Comparison of ENCODE assay signal across 16 cellular contexts in genomic region chr11:34570584-34570983, GRCh38. TPM values are rescaled to one million over a fixed set of nuclear protein-coding genes. Genes with fewer than 3 reads are reported as not detected.
A peak's percentile ranks its signal among the peaks of the same experiment; 100 is the strongest.
DNase-seq lines count a peak whose midpoint lies in the region; ATAC-seq, FAIRE-seq and TF ChIP-seq lines count a peak whose summit lies in the region.
"Had no signal": no experiment of that assay in that cellular context is flagged by ENCODE, and none has a peak within 500 bp of the region (broad histone marks: within the 10 kb centered on the region; RNA-seq: fewer than 3 reads in every experiment).

No MANE protein-coding gene starts in this region.

- H3K4me2 ChIP-seq in keratinocyte (ENCODE audit: control insufficient read depth, extremely low read depth, insufficient read depth, low read depth, low read length): peak overlapping the region; percentile 76

- peaks cover 12% of the 10 kb centered on the region for H3K27me3 ChIP-seq in keratinocyte (ENCODE audit: control insufficient read depth, extremely low read depth, insufficient read depth, low read length)
- H3K27me3 ChIP-seq in CD8-positive, alpha-beta T cell (ENCODE audit: insufficient read depth, low read length): no peaks in the 10 kb centered on the region
- H3K27me3 ChIP-seq: dorsolateral prefrontal cortex had no signal

- no peak overlapping the region for H3K4me3 ChIP-seq in keratinocyte (ENCODE audit: control insufficient read depth in 2 of 3, extremely low read depth in 1 of 3, insufficient read depth in 2 of 3, low read depth in 1 of 3, low read length in 3 of 3)
- no peak overlapping the region for H3K4me3 ChIP-seq in CD8-positive, alpha-beta T cell (ENCODE audit: low read depth, low read length)
- H3K4me3 ChIP-seq: dorsolateral prefrontal cortex, heart left ventricle, sigmoid colon had no signal

- H3K4me1 Mint-ChIP-seq in CD8-positive, alpha-beta T cell (ENCODE audit: low read depth): no peaks in the 10 kb centered on the region
- H3K4me1 Mint-ChIP-seq in progenitor cell of endocrine pancreas (ENCODE audit: low read depth): no peaks in the 10 kb centered on the region
- H3K4me1 Mint-ChIP-seq: CD4-positive, alpha-beta memory T cell had no signal

- peak overlapping the region; percentile 4 for H3K27ac ChIP-seq in keratinocyte (ENCODE audit: control insufficient read depth, insufficient read depth, low read length)
- no peak overlapping the region for H3K27ac ChIP-seq in CD8-positive, alpha-beta T cell (ENCODE audit: low read depth, low read length)
- H3K27ac ChIP-seq: dorsolateral prefrontal cortex, heart left ventricle, sigmoid colon, WERI-Rb-1 had no signal

- dilution Hi-C loops in keratinocyte (cut with MboI; ENCODE audit: extremely low pct_ligation_motif_present, low sequenced_read_pairs): no loop called here

- peaks cover 13% of the 10 kb centered on the region for H3K4me1 ChIP-seq in keratinocyte (ENCODE audit: control insufficient read depth, extremely low read depth, insufficient read depth, low read length)
- no peaks in the 10 kb centered on the region for H3K4me1 ChIP-seq in CD8-positive, alpha-beta T cell (ENCODE audit: insufficient read depth, low read length)
- H3K4me1 ChIP-seq: heart left ventricle, sigmoid colon had no signal

- no peak for ATAC-seq in CD8-positive, alpha-beta T cell
- ATAC-seq: heart left ventricle had no signal

- no peaks in the 10 kb centered on the region for H3K9me3 Mint-ChIP-seq in CD8-positive, alpha-beta T cell
- H3K9me3 Mint-ChIP-seq in progenitor cell of endocrine pancreas (ENCODE audit: low read depth): no peaks in the 10 kb centered on the region
- H3K9me3 Mint-ChIP-seq: CD4-positive, alpha-beta memory T cell; stimulated activated naive B cell treated with anti-CD40 and anti-IgM and Interleukin-4, amounts not matched to agents 10 μg/mL and 1 μg/mL and 100 μg/mL, for 72 hours had no signal

- POLR2A ChIA-PET in CD8-positive, alpha-beta T cell (lab: Charles Lee): no interaction called here

- no peak for TF ChIP-seq CTCF in keratinocyte (optimal IDR thresholded peaks at IDR 0.05 in 1 of 3, IDR thresholded peaks at IDR 0.05 in 1 of 3, conservative IDR thresholded peaks at IDR 0.05 in 1 of 3; ENCODE audit: extremely low read depth in 1 of 3, insufficient read depth in 2 of 3, low read length in 3 of 3)
- TF ChIP-seq CTCF in CD8-positive, alpha-beta T cell (IDR thresholded peaks at IDR 0.05): no peak
- no peak for TF ChIP-seq CTCF in progenitor cell of endocrine pancreas (IDR thresholded peaks at IDR 0.05; ENCODE audit: unreplicated experiment)

- H2AFZ ChIP-seq in keratinocyte (ENCODE audit: control insufficient read depth, low read length): peak overlapping the region; percentile 44

- peak overlapping the region; percentile 26 for H3K9ac ChIP-seq in keratinocyte (ENCODE audit: control insufficient read depth, extremely low read depth, insufficient read depth, low read length)

- H3K79me2 ChIP-seq in keratinocyte (ENCODE audit: control insufficient read depth, insufficient read depth, low read length): no peaks in the 10 kb centered on the region

- H3K9me3 ChIP-seq in keratinocyte (ENCODE audit: control insufficient read depth, low read depth, low read length): no peaks in the 10 kb centered on the region
- no peaks in the 10 kb centered on the region for H3K9me3 ChIP-seq in CD8-positive, alpha-beta T cell (ENCODE audit: low read length)
- H3K9me3 ChIP-seq: heart left ventricle, sigmoid colon had no signal

- no peak overlapping the region for H3K4me3 Mint-ChIP-seq in CD8-positive, alpha-beta T cell
- H3K4me3 Mint-ChIP-seq in progenitor cell of endocrine pancreas (ENCODE audit: low read depth): no peak overlapping the region
- H3K4me3 Mint-ChIP-seq: CD4-positive, alpha-beta memory T cell; stimulated activated naive B cell treated with anti-CD40 and anti-IgM and Interleukin-4, amounts not matched to agents 10 μg/mL and 1 μg/mL and 100 μg/mL, for 72 hours had no signal

- peaks cover 36% of the 10 kb centered on the region for H3K27me3 Mint-ChIP-seq in CD8-positive, alpha-beta T cell (ENCODE audit: low read depth)
- peaks cover 3% of the 10 kb centered on the region for H3K27me3 Mint-ChIP-seq in progenitor cell of endocrine pancreas

- H4K20me1 ChIP-seq in keratinocyte (ENCODE audit: control insufficient read depth, extremely low read depth, insufficient read depth, low read length): no peaks in the 10 kb centered on the region

- H3K36me3 ChIP-seq in keratinocyte (ENCODE audit: control insufficient read depth in 2 of 2, extremely low read depth in 1 of 2, insufficient read depth in 2 of 2, low read length in 2 of 2): no peaks in the 10 kb centered on the region
- no peaks in the 10 kb centered on the region for H3K36me3 ChIP-seq in CD8-positive, alpha-beta T cell (ENCODE audit: insufficient read depth, low read length)
- H3K36me3 ChIP-seq: heart left ventricle, sigmoid colon, WERI-Rb-1 had no signal

- DNase-seq in DMS79 treated with DMSO at 0.1 percent for 48 hours (lab: John Stamatoyannopoulos, UW) (peak; percentile 37), HT1080 (ENCODE audit: low read depth) (peak; percentile 89), T1000 (lab: John Stamatoyannopoulos, UW) (peak; percentile 79), keratinocyte (ENCODE audit: low read depth, low spot score) (no peak), NOMO-1 treated with dmso at 0.1 percent for 144 hours (lab: John Stamatoyannopoulos, UW; ENCODE audit: unreplicated experiment) (no peak), progenitor cell of endocrine pancreas (ENCODE audit: low spot score, unreplicated experiment) (no peak), middle frontal gyrus (ENCODE audit: extremely low spot score, low spot score) (no peak)
- no peak for DNase-seq in CD8-positive, alpha-beta T cell
- DNase-seq: activated naive CD4-positive, alpha-beta T cell; CD4-positive, alpha-beta memory T cell; dorsolateral prefrontal cortex; heart left ventricle; sigmoid colon; stimulated activated naive B cell treated with anti-CD40 and anti-IgM and Interleukin-4, amounts not matched to agents 10 μg/mL and 1 μg/mL and 100 μg/mL, for 72 hours; WERI-Rb-1 had no signal

- H3K27ac Mint-ChIP-seq in CD8-positive, alpha-beta T cell: no peak overlapping the region
- H3K27ac Mint-ChIP-seq in progenitor cell of endocrine pancreas: no peak overlapping the region
- H3K27ac Mint-ChIP-seq: CD4-positive, alpha-beta memory T cell; stimulated activated naive B cell treated with anti-CD40 and anti-IgM and Interleukin-4, amounts not matched to agents 10 μg/mL and 1 μg/mL and 100 μg/mL, for 72 hours had no signal

- CTCF ChIA-PET in CD8-positive, alpha-beta T cell (lab: Charles Lee): interaction anchor here (1.7 kb wide), 1 partner anchor 16 kb away, joined by 6 read pairs; no protein-coding TSS in a partner anchor

- FAIRE-seq in keratinocyte (lab: Jason Lieb, UNC): peak; percentile 92

- no peaks in the 10 kb centered on the region for H3K9me1 ChIP-seq in keratinocyte (ENCODE audit: control insufficient read depth, extremely low read depth, insufficient read depth, low read length)

- intact Hi-C loops in CD8-positive, alpha-beta T cell (cut with DNase I, micrococcal nuclease): no loop called here

- H3K36me3 Mint-ChIP-seq in CD8-positive, alpha-beta T cell: no peaks in the 10 kb centered on the region
- no peaks in the 10 kb centered on the region for H3K36me3 Mint-ChIP-seq in progenitor cell of endocrine pancreas (ENCODE audit: insufficient read depth)
- H3K36me3 Mint-ChIP-seq: CD4-positive, alpha-beta memory T cell; stimulated activated naive B cell treated with anti-CD40 and anti-IgM and Interleukin-4, amounts not matched to agents 10 μg/mL and 1 μg/mL and 100 μg/mL, for 72 hours had no signal

RNA-seq across cellular contexts. Expression of gene EHF, which starts 50.3 kb away (rescaled TPM):
- 0.27 TPM in 1 of 2 replicates, not detected in the other for total RNA-seq in HT1080 (2014; rRNA removed; shearing (Covaris generic))
- 0.05 TPM in 1 of 2 replicates, not detected in the other for polyA plus RNA-seq in HT1080 (2015; cell fraction: cytosol; rRNA removed)
- polyA plus RNA-seq in HT1080 (2015; cell fraction: nucleus; rRNA removed): not detected in 2 replicates
- 64.1 to 74.7 TPM (median 64.2 TPM) in 3 replicates for polyA plus RNA-seq in keratinocyte
- polyA plus RNA-seq in keratinocyte (2011; ENCODE audit: low read depth): 166 TPM
- polyA plus RNA-seq in keratinocyte (2011; cell fraction: cytosol; rRNA removed): 35.4 and 44.1 TPM in 2 replicates
- 63.4 and 73.7 TPM in 2 replicates for polyA plus RNA-seq in keratinocyte (2011; cell fraction: nucleus; rRNA removed)
- 46.1 and 56.5 TPM in 2 replicates for polyA plus RNA-seq in keratinocyte (2012; ENCODE audit: low replicate concordance)
- polyA minus RNA-seq in keratinocyte: 159 to 232 TPM (median 215 TPM) in 3 replicates
- polyA minus RNA-seq in keratinocyte (2011; cell fraction: cytosol; rRNA and poly(A)+ RNA removed): 70.0 TPM
- polyA minus RNA-seq in keratinocyte (2011; cell fraction: nucleus; rRNA and poly(A)+ RNA removed): 73.6 and 104 TPM in 2 replicates
- total RNA-seq in CD8-positive, alpha-beta T cell: not detected
- total RNA-seq in progenitor cell of endocrine pancreas: 17.9 and 18.6 TPM in 2 replicates
- total RNA-seq: CD4-positive, alpha-beta memory T cell had no signal
- polyA plus RNA-seq: CD4-positive, alpha-beta memory T cell had no signal

RNA-seq across cellular contexts. Expression of gene ELF5, which starts 57.0 kb away (rescaled TPM):
- total RNA-seq in HT1080 (2014; rRNA removed; shearing (Covaris generic)): not detected in 2 replicates
- polyA plus RNA-seq in HT1080 (2015; cell fraction: cytosol; rRNA removed): not detected in 2 replicates
- polyA plus RNA-seq in HT1080 (2015; cell fraction: nucleus; rRNA removed): not detected in 2 replicates
- not detected in 3 replicates for polyA plus RNA-seq in keratinocyte
- polyA plus RNA-seq in keratinocyte (2011; ENCODE audit: low read depth): not detected
- polyA plus RNA-seq in keratinocyte (2011; cell fraction: cytosol; rRNA removed): not detected in 2 replicates
- polyA plus RNA-seq in keratinocyte (2011; cell fraction: nucleus; rRNA removed): not detected in 2 replicates
- not detected in 2 replicates for polyA plus RNA-seq in keratinocyte (2012; ENCODE audit: low replicate concordance)
- polyA minus RNA-seq in keratinocyte: not detected in 3 replicates
- polyA minus RNA-seq in keratinocyte (2011; cell fraction: cytosol; rRNA and poly(A)+ RNA removed): not detected
- not detected in 2 replicates for polyA minus RNA-seq in keratinocyte (2011; cell fraction: nucleus; rRNA and poly(A)+ RNA removed)
- not detected for total RNA-seq in CD8-positive, alpha-beta T cell
- 1.8 and 2.1 TPM in 2 replicates for total RNA-seq in progenitor cell of endocrine pancreas
- total RNA-seq: CD4-positive, alpha-beta memory T cell; heart left ventricle; mesenteric fat pad; sigmoid colon had no signal
- polyA plus RNA-seq: CD4-positive, alpha-beta memory T cell; heart left ventricle; sigmoid colon had no signal

Comparison
In these comparisons a context has a peak if more than half of its experiments do, and no peak if none do; other contexts are left out.
1. DNase-seq: peak in DMS79 treated with DMSO at 0.1 percent for 48 hours (single experiment), HT1080 (single experiment) and T1000 (single experiment); none in keratinocyte (single experiment), CD8-positive, alpha-beta T cell (0 of 7), NOMO-1 treated with dmso at 0.1 percent for 144 hours (single experiment), progenitor cell of endocrine pancreas (single experiment) and middle frontal gyrus (single experiment).
2. RNA of gene EHF, which starts 50.3 kb away (total RNA-seq): 17.9 to 18.6 TPM in progenitor cell of endocrine pancreas; 0.27 TPM in HT1080 and not detected in CD8-positive, alpha-beta T cell; every median in the first group is over 10 times any median in the second.